Comparison of ENCODE assay signal across 13 cellular contexts in genomic region chr16:2025878-2026460, GRCh38. TPM values are rescaled to one million over a fixed set of nuclear protein-coding genes. Genes with fewer than 3 reads are reported as not detected.
DNase-seq lines count a peak whose midpoint lies in the region; ATAC-seq, FAIRE-seq and TF ChIP-seq lines count a peak whose summit lies in the region.
"Had no signal": no experiment of that assay in that cellular context is flagged by ENCODE, and none has a peak within 500 bp of the region (broad histone marks: within the 10 kb centered on the region; RNA-seq: fewer than 3 reads in every experiment).

No MANE protein-coding gene starts in this region.

- POLR2A ChIA-PET in CD8-positive, alpha-beta memory T cell (lab: Charles Lee), result no interaction called here
- POLR2A ChIA-PET in RWPE1 (lab: Yijun Ruan, JAX; ENCODE audit: low non-redundant PET), result no interaction called here

- WGBS in gastroesophageal sphincter (ENCODE audit: low coverage in 1 of 2), 2 donors, result 83 to 88% methylated on average over 1 to 4 of the region's 16 CpGs

- no peak for FAIRE-seq in GM12891 (lab: Jason Lieb, UNC)

- no peak overlapping the region for H3K4me3 ChIP-seq in CD8-positive, alpha-beta memory T cell (ENCODE audit: low read length)
- H3K4me3 ChIP-seq in gastroesophageal sphincter (peak overlapping the region in 1 of 2 donors; percentile 79), gastrocnemius medialis (peak overlapping the region; percentile 34 to 62 (median 58))

- CTCF ChIA-PET in CD8-positive, alpha-beta memory T cell (lab: Charles Lee), result interaction anchor here (6.2 kb wide), 1 partner anchor 114 kb away, joined by 78 read pairs; no protein-coding TSS in a partner anchor
- CTCF ChIA-PET in RWPE1 (lab: Yijun Ruan, JAX), result interaction anchor here (0.6 kb wide), 2 partner anchors 127 to 929 kb away, joined by 3 read pairs; no protein-coding TSS in a partner anchor

- intact Hi-C loops in gastrocnemius medialis (cut with DNase I; ENCODE audit: low total_unique reads), result no loop called here
- intact Hi-C loops in left colon (cut with DNase I, micrococcal nuclease), result loop anchor here in 1 of 2 donors (5.0 kb wide), 1 partner anchor 116 kb away; no protein-coding TSS in a partner anchor

- no peak for TF ChIP-seq CTCF in RWPE1 (conservative IDR thresholded peaks at IDR 0.05; ENCODE audit: low read depth)
- no peak for TF ChIP-seq CTCF in gastroesophageal sphincter (IDR thresholded peaks at IDR 0.05)
- no peak for TF ChIP-seq CTCF in gastrocnemius medialis (IDR thresholded peaks at IDR 0.05 in 4 of 5, conservative IDR thresholded peaks at IDR 0.05 in 1 of 5)

- in situ Hi-C loops in gastrocnemius medialis (cut with MboI; ENCODE audit: low sequenced_read_pairs in 4 of 4), result no loop called here

- H3K36me3 ChIP-seq in CD8-positive, alpha-beta memory T cell (ENCODE audit: insufficient read depth, low read length), result no peaks in the 10 kb centered on the region
- peaks cover 0 to 11% of the 10 kb centered on the region in 2 donors for H3K36me3 ChIP-seq in gastroesophageal sphincter
- no peaks in the 10 kb centered on the region for H3K36me3 ChIP-seq in gastrocnemius medialis

- H3K4me1 Mint-ChIP-seq in CD8-positive, alpha-beta memory T cell, result peaks cover 11 to 26% (median 18%) of the 10 kb centered on the region in 3 donors

- H3K9me3 Mint-ChIP-seq in CD8-positive, alpha-beta memory T cell, result no peaks in the 10 kb centered on the region

- H3K27ac ChIP-seq in CD8-positive, alpha-beta memory T cell (ENCODE audit: low read depth, low read length), result no peak overlapping the region
- peak overlapping the region; percentile 85 for H3K27ac ChIP-seq in RWPE1
- H3K27ac ChIP-seq in gastroesophageal sphincter, result peak overlapping the region in 3 of 4 donors; percentile 76 to 79 (median 78)
- peak overlapping the region; percentile 14 to 77 (median 76) for H3K27ac ChIP-seq in gastrocnemius medialis

- H3K36me3 Mint-ChIP-seq in CD8-positive, alpha-beta memory T cell, result no peaks in the 10 kb centered on the region

- ATAC-seq in gastroesophageal sphincter, result no peak
- no peak for ATAC-seq in gastrocnemius medialis
- no peak for ATAC-seq in left colon

- H3K4me1 ChIP-seq in CD8-positive, alpha-beta memory T cell (ENCODE audit: insufficient read depth, low read length), result peaks cover 25% of the 10 kb centered on the region
- H3K4me1 ChIP-seq in gastroesophageal sphincter (peaks cover 0 to 73% (median 30%) of the 10 kb centered on the region in 3 donors), gastrocnemius medialis (peaks cover 0 to 10% of the 10 kb centered on the region in 2 donors)

- TF ChIP-seq EP300 in gastroesophageal sphincter (IDR thresholded peaks at IDR 0.05), result no peak

- H3K27me3 Mint-ChIP-seq in CD8-positive, alpha-beta memory T cell, result peaks cover 10 to 14% of the 10 kb centered on the region in 2 donors

- no peaks in the 10 kb centered on the region for H3K9me3 ChIP-seq in CD8-positive, alpha-beta memory T cell (ENCODE audit: low read length)
- H3K9me3 ChIP-seq in gastroesophageal sphincter (no peaks in the 10 kb centered on the region), gastrocnemius medialis (no peaks in the 10 kb centered on the region)

- H3K4me3 Mint-ChIP-seq in CD8-positive, alpha-beta memory T cell, result peak overlapping the region in 5 of 7 donors; percentile 28 to 63 (median 53)

- TF ChIP-seq POLR2A in gastroesophageal sphincter (IDR thresholded peaks at IDR 0.05) (no peak), gastrocnemius medialis (IDR thresholded peaks at IDR 0.05) (no peak), GM12891 (IDR thresholded peaks at IDR 0.05; ENCODE audit: low read depth, low read length) (no peak)

- peak overlapping the region in 1 of 8 donors; percentile 91 for H3K27ac Mint-ChIP-seq in CD8-positive, alpha-beta memory T cell

- H3K27me3 ChIP-seq in CD8-positive, alpha-beta memory T cell (ENCODE audit: insufficient read depth, low read length, poor library complexity, severe bottlenecking), result peaks cover 5% of the 10 kb centered on the region
- H3K27me3 ChIP-seq in gastroesophageal sphincter (peaks cover 18% of the 10 kb centered on the region), gastrocnemius medialis (peaks cover 9 to 10% (median 9%) of the 10 kb centered on the region in 3 donors)

- DNase-seq in CD8-positive, alpha-beta memory T cell, result no peak
- DNase-seq in RWPE1 (ENCODE audit: low spot score) (no peak), gastrocnemius medialis (no peak), left colon (no peak), GM12891 (ENCODE audit: insufficient read length, low spot score) (no peak)
- DNase-seq in activated effector memory CD4-positive, alpha-beta T cell treated with Interleukin-2 at 50 U/mL for 16 hours, result no peak
- DNase-seq in activated CD4-positive, alpha-beta T cell treated with anti-CD3 and anti-CD28 coated beads for 48 hours, result no peak
- DNase-seq: foreskin melanocyte, GF-D8, NCI-H1105 treated with DMSO at 0.1 percent for 48 hours, SIG-M5 had no signal

TF ChIP-seq in GM12891, 5 proteins besides CTCF, POLR2A, EP300 and RAD21:
- no peak for TF ChIP-seq TAF1 (IDR thresholded peaks at IDR 0.05; ENCODE audit: low read depth, low read length)
- no peak for TF ChIP-seq PAX5 (IDR thresholded peaks at IDR 0.05; ENCODE audit: insufficient read depth, low read length, severe bottlenecking)
- no peak for TF ChIP-seq POLR2AphosphoS5 (IDR thresholded peaks at IDR 0.05; ENCODE audit: low read depth, low read length)
- no peak for TF ChIP-seq SPI1 (IDR thresholded peaks at IDR 0.05; ENCODE audit: low read depth, low read length)
- TF ChIP-seq POU2F2 (IDR thresholded peaks at IDR 0.05; ENCODE audit: low read depth, low read length), result no peak
TF ChIP-seq in GM12891: peak in this region for 0.

RNA-seq across cellular contexts. Expression of gene NHERF2, which starts 0.7 kb away (rescaled TPM):
- total RNA-seq in CD8-positive, alpha-beta memory T cell, result 1 to 10 TPM; 3.0 to 4.1 TPM
- polyA plus RNA-seq in CD8-positive, alpha-beta memory T cell, result 0.51 TPM
- total RNA-seq in gastroesophageal sphincter (100 to 1,000 TPM in 1 of 4 donors, 10 to 100 TPM in 3; 43.8 to 106 (median 63.8) TPM), gastrocnemius medialis (10 to 100 TPM; 51.6 to 86.9 (median 74.4) TPM), left colon (10 to 100 TPM; 69.3 to 73.7 TPM)
- not detected for polyA plus RNA-seq in GM12891 (2012; ENCODE audit: low read depth, missing spikeins)

RNA-seq across cellular contexts. Expression of gene NPW, which starts 6.4 kb away (rescaled TPM):
- total RNA-seq in CD8-positive, alpha-beta memory T cell, result 10 to 100 TPM in 1 of 2 experiments, 1 to 10 TPM in 1; 9.4 to 12.5 TPM
- not detected for polyA plus RNA-seq in CD8-positive, alpha-beta memory T cell
- total RNA-seq in gastroesophageal sphincter (not detected), gastrocnemius medialis (not detected), left colon (1 to 10 TPM; 1.9 to 2.5 TPM)
- polyA plus RNA-seq in GM12891 (2012; ENCODE audit: low read depth, missing spikeins), result 0.28 TPM
- total RNA-seq: subcutaneous adipose tissue had no signal

RNA-seq across cellular contexts. Expression of gene ZNF598, which starts 16.3 kb away (rescaled TPM):
- 10 to 100 TPM; 91.8 to 96.6 TPM for total RNA-seq in CD8-positive, alpha-beta memory T cell
- 11.3 TPM for polyA plus RNA-seq in CD8-positive, alpha-beta memory T cell
- 10 to 100 TPM; 28.5 to 43.0 (median 34.6) TPM for total RNA-seq in gastroesophageal sphincter
- 10 to 100 TPM; 57.0 to 92.2 (median 75.4) TPM for total RNA-seq in gastrocnemius medialis
- total RNA-seq in left colon, result 10 to 100 TPM; 45.8 to 52.8 TPM
- 25.4 TPM for polyA plus RNA-seq in GM12891 (2012; ENCODE audit: low read depth, missing spikeins)

RNA-seq across cellular contexts. Expression of gene NTHL1, which starts 21.7 kb away (rescaled TPM):
- 10 to 100 TPM; 28.7 to 29.5 TPM for total RNA-seq in CD8-positive, alpha-beta memory T cell
- polyA plus RNA-seq in CD8-positive, alpha-beta memory T cell, result 16.3 TPM
- total RNA-seq in gastroesophageal sphincter (10 to 100 TPM; 18.4 to 25.4 (median 21.6) TPM), gastrocnemius medialis (10 to 100 TPM in 1 of 4 donors, 1 to 10 TPM in 3; 3.5 to 13.6 (median 6.4) TPM), left colon (10 to 100 TPM; 27.3 to 29.5 TPM)
- 15.1 TPM for polyA plus RNA-seq in GM12891 (2012; ENCODE audit: low read depth, missing spikeins)

RNA-seq across cellular contexts. Expression of gene TSC2, which starts 21.8 kb away (rescaled TPM):
- total RNA-seq in CD8-positive, alpha-beta memory T cell, result 10 to 100 TPM; 79.3 to 86.3 TPM
- 46.4 TPM for polyA plus RNA-seq in CD8-positive, alpha-beta memory T cell
- total RNA-seq in gastroesophageal sphincter, result 10 to 100 TPM; 36.3 to 78.8 (median 54.6) TPM
- total RNA-seq in gastrocnemius medialis, result 10 to 100 TPM; 44.5 to 62.7 (median 53.8) TPM
- 100 to 1,000 TPM; 115 to 118 TPM for total RNA-seq in left colon
- polyA plus RNA-seq in GM12891 (2012; ENCODE audit: low read depth, missing spikeins), result 32.2 TPM

Comparison
In these comparisons a context has a peak if more than half of its experiments do, and no peak if none do; other contexts are left out.
1. RNA of gene NHERF2, which starts 0.7 kb away (total RNA-seq): 43.8 to 106 TPM in gastroesophageal sphincter, 51.6 to 86.9 TPM in gastrocnemius medialis and 69.3 to 73.7 TPM in left colon; 3.0 to 4.1 TPM in CD8-positive, alpha-beta memory T cell; every median in the first group is over 4 times any median in the second.